In the genomic region with DNA sequence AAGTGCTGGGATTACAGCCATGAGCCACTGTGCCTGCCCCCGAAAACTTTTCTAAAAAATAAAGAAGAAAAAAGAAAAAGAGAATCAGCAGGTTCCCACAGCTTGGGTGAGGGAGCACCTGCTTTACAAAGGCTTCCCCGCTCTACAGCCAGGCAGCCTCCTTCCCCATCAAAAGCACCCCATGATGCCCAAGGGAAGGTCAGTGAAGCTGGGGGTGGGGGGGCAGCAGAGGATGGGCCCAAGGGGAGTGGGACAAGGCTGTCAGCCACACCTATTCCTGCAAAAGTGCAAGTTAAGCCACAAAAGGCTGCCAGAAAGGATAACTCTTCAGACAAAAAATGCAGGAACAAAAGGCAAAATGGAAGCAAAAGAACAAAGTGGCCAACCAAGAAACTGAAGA, we compare ENCODE assay signal across 26 cellular contexts.
"Had no signal": no experiment of that assay in that cellular context is flagged by ENCODE, and none has a peak within 500 bp of the region (broad histone marks: within the 10 kb centered on the region; RNA-seq: fewer than 3 reads in every experiment).

No MANE protein-coding gene starts in this region.

- H3K79me2 ChIP-seq: hepatocyte had no signal

- H2AFZ ChIP-seq: hepatocyte had no signal

- DNase-seq: colonic mucosa; cortex of kidney; effector CD8-positive, alpha-beta T cell; effector memory CD8-positive, alpha-beta T cell; endodermal cell; erythroblast; foreskin keratinocyte; heart left ventricle; hypothalamus; immature natural killer cell; islet precursor cell; kidney; kidney glomerular epithelial cell; left colon; left ventricle myocardium superior; lower lobe of right lung; mesenchymal stem cell; mucosa of descending colon; naive B cell had no signal

- H3K9me3 ChIP-seq: colonic mucosa, gastroesophageal sphincter, heart left ventricle, lower lobe of right lung, mucosa of descending colon had no signal

- H3K4me3 ChIP-seq: colonic mucosa, gastroesophageal sphincter, heart left ventricle, hepatocyte, lower lobe of right lung, mucosa of descending colon had no signal

- H3K4me1 Mint-ChIP-seq: endodermal cell, immature natural killer cell, naive B cell had no signal

- H3K4me2 ChIP-seq: hepatocyte had no signal

- H3K9me3 Mint-ChIP-seq: dendritic cell treated with granulocyte-macrophage colony-stimulating factor and Interleukin-4, amounts not matched to agents 40 ng/mL and 50 ng/mL, for 4 days; effector memory CD8-positive, alpha-beta T cell; immature natural killer cell; mesothelial cell of epicardium; naive B cell had no signal

- H3K27me3 ChIP-seq: colonic mucosa, gastroesophageal sphincter, heart left ventricle, hepatocyte had no signal

- H3K27ac ChIP-seq: colonic mucosa, epithelial cell of prostate, foreskin keratinocyte, gastroesophageal sphincter, heart left ventricle, hepatocyte, lower lobe of right lung had no signal

- H3K4me1 ChIP-seq: colonic mucosa, foreskin keratinocyte had no signal

- H3K4me3 Mint-ChIP-seq: dendritic cell treated with granulocyte-macrophage colony-stimulating factor and Interleukin-4, amounts not matched to agents 40 ng/mL and 50 ng/mL, for 4 days; effector memory CD8-positive, alpha-beta T cell; endodermal cell; immature natural killer cell; mesothelial cell of epicardium; naive B cell had no signal

- ATAC-seq: effector memory CD8-positive, alpha-beta T cell; esophagus mucosa; foreskin keratinocyte; gastroesophageal sphincter; heart left ventricle; left colon; left lobe of liver; left ventricle myocardium superior; lower lobe of right lung; mucosa of descending colon had no signal

- H3K27me3 Mint-ChIP-seq: dendritic cell treated with granulocyte-macrophage colony-stimulating factor and Interleukin-4, amounts not matched to agents 40 ng/mL and 50 ng/mL, for 4 days had no signal

- H3K36me3 Mint-ChIP-seq: immature natural killer cell, mesothelial cell of epicardium, naive B cell had no signal

- H3K27ac Mint-ChIP-seq: dendritic cell treated with granulocyte-macrophage colony-stimulating factor and Interleukin-4, amounts not matched to agents 40 ng/mL and 50 ng/mL, for 4 days; effector memory CD8-positive, alpha-beta T cell; endodermal cell; immature natural killer cell; mesothelial cell of epicardium; naive B cell had no signal

- H3K36me3 ChIP-seq: colonic mucosa, gastroesophageal sphincter, heart left ventricle, lower lobe of right lung had no signal
